ENCODE assay signal across 31 cellular contexts in the genomic region with DNA sequence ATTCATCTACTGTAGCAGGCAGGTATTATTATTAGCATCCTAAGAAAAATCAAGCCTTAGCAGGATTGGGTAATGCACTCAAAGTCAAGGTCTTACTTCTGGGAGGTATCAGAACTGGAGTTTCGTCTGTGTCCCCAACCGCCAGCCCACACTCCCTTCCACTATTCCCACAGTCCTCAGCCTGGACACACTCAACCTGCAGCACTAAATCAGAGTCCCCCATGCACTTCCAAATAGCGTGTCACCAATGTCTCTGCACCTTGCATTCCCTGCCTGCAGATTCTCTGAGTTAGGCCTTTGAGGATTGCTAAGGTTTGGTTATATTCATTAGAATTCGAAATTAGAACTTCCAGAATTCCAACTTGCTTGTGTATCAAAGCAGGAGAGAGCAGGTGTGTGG. TPM values are rescaled to one million over a fixed set of nuclear protein-coding genes. Genes with fewer than 3 reads are reported as not detected.
A peak's percentile ranks its signal among the peaks of the same experiment; 100 is the strongest.
DNase-seq lines count a peak whose midpoint lies in the region; ATAC-seq and TF ChIP-seq lines count a peak whose summit lies in the region.
"Had no signal": no experiment of that assay in that cellular context is flagged by ENCODE, and none has a peak within 500 bp of the region (broad histone marks: within the 10 kb centered on the region; RNA-seq: fewer than 3 reads in every experiment).

No MANE protein-coding gene starts in this region.

- H3K27me3 ChIP-seq in BLaER1 treated with 17β-estradiol and CSF1 and Interleukin-3, amounts not matched to agents 10 nM and 100 nM: no peaks in the 10 kb centered on the region
- H3K27me3 ChIP-seq in SK-N-SH (ENCODE audit: insufficient read depth): no peaks in the 10 kb centered on the region
- no peaks in the 10 kb centered on the region for H3K27me3 ChIP-seq in foreskin keratinocyte
- H3K27me3 ChIP-seq: adrenal gland, brain microvascular endothelial cell, sigmoid colon, uterus had no signal

- peak overlapping the region in 9 of 11 experiments; percentile 14 to 69 (median 48); a peak in 17 of 22 replicates for H3K4me2 ChIP-seq in BLaER1 treated with 17β-estradiol and CSF1 and Interleukin-3, amounts not matched to agents 10 nM and 100 nM
- H3K4me2 ChIP-seq in SK-N-SH: 0 out of 2 replicates have a peak overlapping the region, but pooled peaks have one; percentile 29
- H3K4me2 ChIP-seq: KMS-11 had no signal

- no peaks in the 10 kb centered on the region for H3K79me2 ChIP-seq in SK-N-SH (ENCODE audit: insufficient read depth)

- peaks cover 9% of the 10 kb centered on the region for H3F3A ChIP-seq in SK-N-SH (replicated peaks; ENCODE audit: insufficient read depth)

- 0 out of 2 replicates have a peak overlapping the region, but pooled peaks have one; percentile 25 for H2AFZ ChIP-seq in SK-N-SH (ENCODE audit: low read depth)

- POLR2A ChIA-PET in SK-N-SH (lab: Yijun Ruan, JAX): no interaction called here

- H3K9ac ChIP-seq in BLaER1 treated with 17β-estradiol and CSF1 and Interleukin-3, amounts not matched to agents 10 nM and 100 nM: no peak overlapping the region
- H3K9ac ChIP-seq in SK-N-SH: no peak overlapping the region
- H3K9ac ChIP-seq: KMS-11 had no signal

- peak; percentile 33 for ATAC-seq in foreskin keratinocyte
- no peak for ATAC-seq in HG02759 (IDR thresholded peaks at IDR 0.05; ENCODE audit: unreplicated experiment)
- no peak for ATAC-seq in HG02623 (IDR thresholded peaks at IDR 0.05; ENCODE audit: unreplicated experiment)
- ATAC-seq: activated CD4-positive, CD25-positive, alpha-beta regulatory T cell treated with anti-CD3 and anti-CD28 coated beads, Interleukin-2, amount 50 U/mL, for 24 hours; stimulated activated memory B cell treated with anti-CD40 and anti-IgM and Interleukin-4, amounts not matched to agents 10 μg/mL and 1 μg/mL and 100 μg/mL, for 72 hours had no signal

- DNase-seq in D341Med (ENCODE audit: low spot score) (peak; percentile 30), SK-N-SH (no peak), foreskin keratinocyte (no peak), NCI-H748 (lab: John Stamatoyannopoulos, UW; ENCODE audit: unreplicated experiment) (no peak), NCI-H187 (lab: John Stamatoyannopoulos, UW) (no peak)
- DNase-seq: activated CD4-positive, alpha-beta memory T cell treated with anti-CD3 and anti-CD28 coated beads for 36 hours; activated effector memory CD4-positive, alpha-beta T cell treated with anti-CD3 and anti-CD28 coated beads, Interleukin-2, amount 50 U/mL, for 16 hours; activated T-cell treated with anti-CD3 and anti-CD28 coated beads for 4 hours; brain microvascular endothelial cell; H9; hypothalamus; mesenchymal stem cell; NCI-H1048; NCI-H1694 treated with DMSO at 0.1 percent for 48 hours; sigmoid colon; stimulated activated CD4-positive, alpha-beta T cell treated with anti-CD3 and anti-CD28 coated beads, Interleukin-4, amount 100 ng/mL, for 24 hours; uterus had no signal

- TF ChIP-seq CTCF in SK-N-SH (IDR thresholded peaks at IDR 0.05) (no peak), foreskin keratinocyte (conservative IDR thresholded peaks at IDR 0.05) (no peak)

- peaks cover 0 to 23% (median 17%) of the 10 kb centered on the region in 10 experiments; a peak in 14 of 20 replicates for H3K4me1 ChIP-seq in BLaER1 treated with 17β-estradiol and CSF1 and Interleukin-3, amounts not matched to agents 10 nM and 100 nM
- H3K4me1 ChIP-seq in SK-N-SH (ENCODE audit: control insufficient read depth in 1 of 2, insufficient read depth in 2 of 2, low read depth in 1 of 2, low read length in 1 of 2) (no peaks in the 10 kb centered on the region), foreskin keratinocyte (no peaks in the 10 kb centered on the region)
- H3K4me1 ChIP-seq: adrenal gland, sigmoid colon, uterus had no signal

- WGBS in SK-N-SH (ENCODE audit: low lambda C conversion rate): 53% methylated on average over 4 of the region's 4 CpGs

- no peak for TF ChIP-seq RAD21 in SK-N-SH (IDR thresholded peaks at IDR 0.05; ENCODE audit: low read length)

- no peaks in the 10 kb centered on the region for H3K9me2 ChIP-seq in SK-N-SH

- H3K27ac ChIP-seq in BLaER1 treated with 17β-estradiol and CSF1 and Interleukin-3, amounts not matched to agents 10 nM and 100 nM: no peak overlapping the region
- no peak overlapping the region for H3K27ac ChIP-seq in SK-N-SH (ENCODE audit: low read depth in 2 of 2, low read length in 1 of 2)
- H3K27ac ChIP-seq in foreskin keratinocyte: no peak overlapping the region
- H3K27ac ChIP-seq: adrenal gland, brain microvascular endothelial cell, KMS-11, sigmoid colon, thoracic aorta, uterus had no signal

- H4K20me1 ChIP-seq in BLaER1 treated with 17β-estradiol and CSF1 and Interleukin-3, amounts not matched to agents 10 nM and 100 nM: no peaks in the 10 kb centered on the region
- no peaks in the 10 kb centered on the region for H4K20me1 ChIP-seq in SK-N-SH (ENCODE audit: insufficient read depth)

- no peaks in the 10 kb centered on the region for H3K36me3 ChIP-seq in BLaER1 treated with 17β-estradiol and CSF1 and Interleukin-3, amounts not matched to agents 10 nM and 100 nM
- H3K36me3 ChIP-seq in SK-N-SH (replicated peaks in 1 of 2; ENCODE audit: control insufficient read depth in 1 of 2, insufficient read depth in 2 of 2, low read length in 1 of 2): no peaks in the 10 kb centered on the region
- H3K36me3 ChIP-seq: adrenal gland, brain microvascular endothelial cell, sigmoid colon, thoracic aorta, uterus had no signal

- no peak for TF ChIP-seq EP300 in SK-N-SH (IDR thresholded peaks at IDR 0.05; ENCODE audit: borderline replicate concordance in 1 of 2, low read depth in 1 of 2, low read length in 1 of 2)

- peaks cover 7 to 26% (median 13%) of the 10 kb centered on the region in 11 experiments for H3K9me3 ChIP-seq in BLaER1 treated with 17β-estradiol and CSF1 and Interleukin-3, amounts not matched to agents 10 nM and 100 nM (replicated peaks in 1 of 11)
- no peaks in the 10 kb centered on the region for H3K9me3 ChIP-seq in SK-N-SH
- H3K9me3 ChIP-seq: adrenal gland, sigmoid colon, thoracic aorta, uterus had no signal

- CTCF ChIA-PET in SK-N-SH (lab: Yijun Ruan, JAX): no interaction called here

- H3K4me3 ChIP-seq in BLaER1 treated with 17β-estradiol and CSF1 and Interleukin-3, amounts not matched to agents 10 nM and 100 nM: no peak overlapping the region
- no peak overlapping the region for H3K4me3 ChIP-seq in SK-N-SH (ENCODE audit: low read depth in 2 of 2, low read length in 1 of 2)
- H3K4me3 ChIP-seq: adrenal gland, sigmoid colon, thoracic aorta, uterus had no signal

TF ChIP-seq in SK-N-SH, 30 proteins besides CTCF, POLR2A, EP300 and RAD21:
- TF ChIP-seq RFX5 (IDR thresholded peaks at IDR 0.05; ENCODE audit: low read length) (no peak), MEF2A (IDR thresholded peaks at IDR 0.05; ENCODE audit: borderline replicate concordance, low read depth) (no peak), NFIC (IDR thresholded peaks at IDR 0.05; ENCODE audit: borderline replicate concordance) (no peak)
- TF ChIP-seq, protein P1, sequence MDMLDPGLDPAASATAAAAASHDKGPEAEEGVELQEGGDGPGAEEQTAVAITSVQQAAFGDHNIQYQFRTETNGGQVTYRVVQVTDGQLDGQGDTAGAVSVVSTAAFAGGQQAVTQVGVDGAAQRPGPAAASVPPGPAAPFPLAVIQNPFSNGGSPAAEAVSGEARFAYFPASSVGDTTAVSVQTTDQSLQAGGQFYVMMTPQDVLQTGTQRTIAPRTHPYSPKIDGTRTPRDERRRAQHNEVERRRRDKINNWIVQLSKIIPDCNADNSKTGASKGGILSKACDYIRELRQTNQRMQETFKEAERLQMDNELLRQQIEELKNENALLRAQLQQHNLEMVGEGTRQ (IDR thresholded peaks at IDR 0.05; ENCODE audit: borderline replicate concordance, low read depth, low read length): no peak

RNA-seq across cellular contexts. Expression of a gene that starts 3.9 kb away (rescaled TPM):
- 1.5 and 1.6 TPM in 2 replicates for polyA plus RNA-seq in SK-N-SH (2012; rRNA removed)
- 1.4 and 1.9 TPM in 2 replicates for polyA plus RNA-seq in SK-N-SH (2012; cell fraction: cytosol; rRNA removed)
- 1.4 and 1.8 TPM in 2 replicates for polyA plus RNA-seq in SK-N-SH (2012; cell fraction: nucleus; rRNA removed)
- total RNA-seq in foreskin keratinocyte: not detected in 2 replicates
- polyA plus RNA-seq in foreskin keratinocyte: not detected in 2 replicates
- total RNA-seq: activated CD4-positive, alpha-beta memory T cell treated with anti-CD3 and anti-CD28 coated beads for 36 hours; adrenal gland; chondrocyte; endothelial cell of umbilical vein; H9; left lobe of liver; progenitor cell of endocrine pancreas; thoracic aorta; uterus had no signal
- polyA plus RNA-seq: CD14-positive monocyte, endothelial cell of umbilical vein, fibroblast of lung had no signal

RNA-seq across cellular contexts. Expression of a gene that starts 49.1 kb away (rescaled TPM):
- polyA plus RNA-seq in SK-N-SH (2012; rRNA removed) (not detected in 2 replicates), foreskin keratinocyte (not detected in 2 replicates)
- not detected in 2 replicates for polyA plus RNA-seq in SK-N-SH (2012; cell fraction: cytosol; rRNA removed)
- polyA plus RNA-seq in SK-N-SH (2012; cell fraction: nucleus; rRNA removed): not detected in 2 replicates
- total RNA-seq in foreskin keratinocyte: not detected in 2 replicates
- total RNA-seq: activated CD4-positive, alpha-beta memory T cell treated with anti-CD3 and anti-CD28 coated beads for 36 hours; adrenal gland; chondrocyte; endothelial cell of umbilical vein; fibroblast of lung; H9; left lobe of liver; progenitor cell of endocrine pancreas; sigmoid colon; thoracic aorta; uterus had no signal
- polyA plus RNA-seq: adrenal gland, CD14-positive monocyte, endothelial cell of umbilical vein, fibroblast of lung, sigmoid colon had no signal
